In genomic region chr11:78821371-78822306, GRCh38 we compare ENCODE assay signal across 19 cellular contexts.
DNase-seq lines count a peak whose midpoint lies in the region; TF ChIP-seq lines count a peak whose summit lies in the region.
"Had no signal": no experiment of that assay in that cellular context is flagged by ENCODE, and none has a peak within 500 bp of the region (broad histone marks: within the 10 kb centered on the region; RNA-seq: fewer than 3 reads in every experiment).

No MANE protein-coding gene starts in this region.

- H3K4me1 Mint-ChIP-seq in HFFc6 (ENCODE audit: low read depth) (peaks cover 29% of the 10 kb centered on the region), CD14-positive monocyte (peaks cover 4% of the 10 kb centered on the region)
- H3K4me1 Mint-ChIP-seq: IgD-negative memory B cell had no signal

- no peak overlapping the region for H3K4me3 Mint-ChIP-seq in HFFc6
- no peak overlapping the region for H3K4me3 Mint-ChIP-seq in CD14-positive monocyte
- H3K4me3 Mint-ChIP-seq: IgD-negative memory B cell had no signal

- intact Hi-C loops in CD14-positive monocyte (cut with micrococcal nuclease) = no loop called here

- H3K4me3 ChIP-seq in choroid plexus epithelial cell (ENCODE audit: low read depth, low read length) = no peak overlapping the region

- no peak for DNase-seq in HFFc6
- peak; percentile 63 for DNase-seq in choroid plexus epithelial cell (ENCODE audit: low read depth)
- peak; percentile 76 for DNase-seq in fibroblast of peridontal ligament (ENCODE audit: extremely low read depth)
- no peak for DNase-seq in CD14-positive monocyte (ENCODE audit: low spot score)
- DNase-seq in AML-193 (lab: John Stamatoyannopoulos, UW) = no peak
- DNase-seq in ecto neural progenitor cell (ENCODE audit: low spot score) = no peak
- no peak for DNase-seq in dermis blood vessel endothelial cell
- DNase-seq: DND-41, GDM1, H7, Kasumi-1, MM.1S, NCI-H1105, NCI-H1694, NCI-H510A treated with DMSO at 0.1 percent for 48 hours, NCI-H82, Right ventricle myocardium superior, SK-N-SH had no signal

- no peaks in the 10 kb centered on the region for H3K9me3 Mint-ChIP-seq in HFFc6
- no peaks in the 10 kb centered on the region for H3K9me3 Mint-ChIP-seq in CD14-positive monocyte
- H3K9me3 Mint-ChIP-seq: IgD-negative memory B cell had no signal

- no peak for TF ChIP-seq CTCF in HFFc6 (IDR thresholded peaks at IDR 0.05)
- TF ChIP-seq CTCF in choroid plexus epithelial cell (conservative IDR thresholded peaks at IDR 0.05; ENCODE audit: low read depth, low read length) = no peak
- no peak for TF ChIP-seq CTCF in CD14-positive monocyte (IDR thresholded peaks at IDR 0.05)

- H3K27me3 Mint-ChIP-seq in HFFc6 (ENCODE audit: insufficient read depth) (no peaks in the 10 kb centered on the region), CD14-positive monocyte (ENCODE audit: low read depth in 3 of 3) (peaks cover 14 to 21% (median 15%) of the 10 kb centered on the region in 3 donors)
- H3K27me3 Mint-ChIP-seq: IgD-negative memory B cell had no signal

- H3K36me3 Mint-ChIP-seq in HFFc6 (ENCODE audit: low read depth) (no peaks in the 10 kb centered on the region), CD14-positive monocyte (no peaks in the 10 kb centered on the region)
- H3K36me3 Mint-ChIP-seq: IgD-negative memory B cell had no signal

- peak overlapping the region; percentile 57; the same call in 1 of the 2 replicates for H3K27ac Mint-ChIP-seq in HFFc6
- no peak overlapping the region for H3K27ac Mint-ChIP-seq in CD14-positive monocyte
- H3K27ac Mint-ChIP-seq: IgD-negative memory B cell had no signal

Comparison
In these comparisons a context has a peak if more than half of its experiments do, and no peak if none do; other contexts are left out.
1. DNase-seq: peak in choroid plexus epithelial cell (single experiment) and fibroblast of peridontal ligament (single experiment); none in HFFc6 (single experiment), CD14-positive monocyte (single experiment), AML-193 (0 of 2), ecto neural progenitor cell (single experiment) and dermis blood vessel endothelial cell (single experiment).